31 cellular contexts compared by ENCODE assay signal in genomic region chr1:211535338-211535737, GRCh38. TPM values are rescaled to one million over a fixed set of nuclear protein-coding genes. Genes with fewer than 3 reads are reported as not detected.
"Had no signal": no experiment of that assay in that cellular context is flagged by ENCODE, and none has a peak within 500 bp of the region (broad histone marks: within the 10 kb centered on the region; RNA-seq: fewer than 3 reads in every experiment).

No MANE protein-coding gene starts in this region.

- H3K27ac ChIP-seq: coronary artery, esophagus muscularis mucosa, foreskin keratinocyte, heart right ventricle, neural progenitor cell, prostate gland, right atrium auricular region, sigmoid colon, suprapubic skin, transverse colon, upper lobe of right lung, uterus had no signal

- H3K9me3 ChIP-seq: esophagus muscularis mucosa, heart right ventricle, prostate gland, right atrium auricular region, sigmoid colon, suprapubic skin, transverse colon, upper lobe of right lung, uterus had no signal

- H3K4me1 ChIP-seq: foreskin keratinocyte, neural progenitor cell, prostate gland, sigmoid colon, suprapubic skin, transverse colon, upper lobe of right lung, uterus had no signal

- H3K27me3 ChIP-seq: esophagus muscularis mucosa, foreskin keratinocyte, heart right ventricle, neural progenitor cell, right atrium auricular region, sigmoid colon, suprapubic skin, transverse colon, upper lobe of right lung, uterus had no signal

- H3K4me3 ChIP-seq: coronary artery, esophagus muscularis mucosa, heart right ventricle, neural progenitor cell, prostate gland, right atrium auricular region, sigmoid colon, suprapubic skin, transverse colon, upper lobe of right lung, uterus had no signal

- DNase-seq: dermis blood vessel endothelial cell; effector memory CD4-positive, alpha-beta T cell; foreskin keratinocyte; glutamatergic neuron; heart right ventricle; hippocampal formation; left colon; mesendoderm; midbrain; naive thymus-derived CD4-positive, alpha-beta T cell; sigmoid colon; stimulated activated CD4-positive, alpha-beta T cell treated with anti-CD3 and anti-CD28 coated beads, Interleukin-15, amount 100 ng/mL, for 24 hours; stimulated activated CD4-positive, alpha-beta T cell treated with anti-CD3 and anti-CD28 coated beads, Interleukin-2, amount 100 ng/mL, for 48 hours; stimulated activated CD8-positive, alpha-beta memory T cell treated with anti-CD3 and anti-CD28 coated beads, Interleukin-4, amount 100 ng/mL, for 48 hours; stimulated activated naive CD4-positive, alpha-beta T cell; stimulated activated naive CD8-positive, alpha-beta T cell treated with anti-CD3 and anti-CD28 coated beads, Interleukin-15, amount 100 ng/mL, for 72 hours; transverse colon; upper lobe of right lung; uterus had no signal

- H3K36me3 ChIP-seq: esophagus muscularis mucosa, heart right ventricle, neural progenitor cell, prostate gland, right atrium auricular region, sigmoid colon, suprapubic skin, transverse colon, upper lobe of right lung, uterus had no signal

- ATAC-seq: foreskin keratinocyte; heart right ventricle; left colon; naive thymus-derived CD4-positive, alpha-beta T cell; stimulated activated naive CD8-positive, alpha-beta T cell treated with anti-CD3 and anti-CD28 coated beads, Interleukin-15, amount 100 ng/mL, for 72 hours; upper lobe of right lung had no signal

- FAIRE-seq: endothelial cell of umbilical vein, islet of Langerhans had no signal

RNA-seq across cellular contexts. Expression of gene RD3, which starts 43.4 kb away (rescaled TPM):
- total RNA-seq: dermis blood vessel endothelial cell; endothelial cell of umbilical vein; fibroblast of lung; foreskin keratinocyte; heart right ventricle; kidney epithelial cell; left colon; lung microvascular endothelial cell; naive thymus-derived CD4-positive, alpha-beta T cell; osteocyte; right atrium auricular region; suprapubic skin; transverse colon had no signal
